ENCODE assay signal across 11 cellular contexts in genomic region chr1:150610576-150610975, GRCh38. TPM values are rescaled to one million over a fixed set of nuclear protein-coding genes. Genes with fewer than 3 reads are reported as not detected.
DNase-seq lines count a peak whose midpoint lies in the region; TF ChIP-seq lines count a peak whose summit lies in the region.
"Had no signal": no experiment of that assay in that cellular context is flagged by ENCODE, and none has a peak within 500 bp of the region (broad histone marks: within the 10 kb centered on the region; RNA-seq: fewer than 3 reads in every experiment).

No MANE protein-coding gene starts in this region.

- H3K27me3 ChIP-seq in CD4-positive, alpha-beta memory T cell (ENCODE audit: insufficient read depth, low read length): no peaks in the 10 kb centered on the region
- H3K27me3 ChIP-seq in sigmoid colon: no peaks in the 10 kb centered on the region

- peaks cover 52% of the 10 kb centered on the region for H3K4me1 ChIP-seq in CD4-positive, alpha-beta memory T cell (ENCODE audit: insufficient read depth, low read length)
- peaks cover 0 to 58% (median 51%) of the 10 kb centered on the region in 4 donors for H3K4me1 ChIP-seq in sigmoid colon

- DNase-seq in CD4-positive, alpha-beta memory T cell: no peak
- no peak for DNase-seq in RWPE1 (ENCODE audit: low spot score)
- DNase-seq in epithelial cell of prostate (ENCODE audit: low read depth, low spot score): no peak
- no peak for DNase-seq in sigmoid colon
- no peak for DNase-seq in NCI-H524 treated with DMSO at 0.1 percent for 48 hours (lab: John Stamatoyannopoulos, UW)
- DNase-seq in T1000 (lab: John Stamatoyannopoulos, UW): no peak
- DNase-seq in GM03348 (ENCODE audit: low spot score): no peak
- no peak for DNase-seq in type B pancreatic cell (ENCODE audit: extremely low spot score, unreplicated experiment)
- DNase-seq: activated effector memory CD4-positive, alpha-beta T cell treated with anti-CD3 and anti-CD28 coated beads, Interleukin-2, amount 50 U/mL, for 16 hours; NCI-H1694 treated with DMSO at 0.1 percent for 48 hours; nephron progenitor cell had no signal

- H3K4me3 Mint-ChIP-seq in CD4-positive, alpha-beta memory T cell: peak overlapping the region in 1 of 8 donors; percentile 63
- no peak overlapping the region for H3K4me3 Mint-ChIP-seq in type B pancreatic cell
- H3K4me3 Mint-ChIP-seq: nephron progenitor cell had no signal

- no peaks in the 10 kb centered on the region for H3K9me3 Mint-ChIP-seq in CD4-positive, alpha-beta memory T cell
- no peaks in the 10 kb centered on the region for H3K9me3 Mint-ChIP-seq in type B pancreatic cell
- H3K9me3 Mint-ChIP-seq: nephron progenitor cell had no signal

- H3K27me3 Mint-ChIP-seq in CD4-positive, alpha-beta memory T cell: no peaks in the 10 kb centered on the region
- H3K27me3 Mint-ChIP-seq in type B pancreatic cell: no peaks in the 10 kb centered on the region

- CTCF ChIA-PET in CD4-positive, alpha-beta memory T cell (lab: Charles Lee; ENCODE audit: partially characterized antibody): interaction anchor here (4.4 to 16.8 kb wide), 2 partner anchors 9 to 48 kb away, joined by 23 to 501 read pairs; no protein-coding TSS in a partner anchor
- CTCF ChIA-PET in RWPE1 (lab: Yijun Ruan, JAX): no interaction called here

- no peak for TF ChIP-seq POLR2A in sigmoid colon (IDR thresholded peaks at IDR 0.05)

- H3K4me3 ChIP-seq in CD4-positive, alpha-beta memory T cell (ENCODE audit: low read length in 2 of 2): no peak overlapping the region
- no peak overlapping the region for H3K4me3 ChIP-seq in sigmoid colon

- peaks cover 32 to 54% (median 39%) of the 10 kb centered on the region in 4 donors for H3K4me1 Mint-ChIP-seq in CD4-positive, alpha-beta memory T cell
- H3K4me1 Mint-ChIP-seq in type B pancreatic cell (ENCODE audit: unreplicated experiment): peaks cover 23% of the 10 kb centered on the region

- no peaks in the 10 kb centered on the region for H3K9me3 ChIP-seq in CD4-positive, alpha-beta memory T cell (ENCODE audit: control insufficient read depth in 1 of 2, low read length in 2 of 2)
- H3K9me3 ChIP-seq in sigmoid colon: no peaks in the 10 kb centered on the region

- H3K27ac Mint-ChIP-seq in CD4-positive, alpha-beta memory T cell: peak overlapping the region; percentile 89 to 100 (median 99)
- no peak overlapping the region for H3K27ac Mint-ChIP-seq in type B pancreatic cell

- intact Hi-C loops in CD4-positive, alpha-beta memory T cell (cut with micrococcal nuclease): loop anchor here (2.0 kb wide), 1 partner anchor 48 kb away; no protein-coding TSS in a partner anchor
- intact Hi-C loops in sigmoid colon (cut with DNase I): loop anchor here (5.0 kb wide), 1 partner anchor 33 kb away; the partner anchor contains the start of gene MCL1

- peak overlapping the region; percentile 94 for H3K27ac ChIP-seq in CD4-positive, alpha-beta memory T cell (ENCODE audit: low read depth, low read length)
- H3K27ac ChIP-seq in RWPE1 (peak overlapping the region; percentile 97), epithelial cell of prostate (peak overlapping the region; percentile 98), sigmoid colon (peak overlapping the region; percentile 69 to 80 (median 75))

- WGBS in sigmoid colon, 2 donors: 91 to 92% methylated on average over 4 of the region's 4 CpGs

- POLR2A ChIA-PET in CD4-positive, alpha-beta memory T cell (lab: Charles Lee; ENCODE audit: partially characterized antibody): interaction anchor here (0.5 to 15.9 kb wide), 7 partner anchors 8 to 247 kb away, joined by 3 to 439 read pairs (median 7); partner anchors contain the start of genes ENSA, MCL1 and RPRD2
- POLR2A ChIA-PET in RWPE1 (lab: Yijun Ruan, JAX; ENCODE audit: low non-redundant PET): no interaction called here

- H3K36me3 Mint-ChIP-seq in CD4-positive, alpha-beta memory T cell: peaks cover 5 to 19% of the 10 kb centered on the region in 2 donors
- peaks cover 15% of the 10 kb centered on the region for H3K36me3 Mint-ChIP-seq in type B pancreatic cell

- TF ChIP-seq CTCF in RWPE1 (conservative IDR thresholded peaks at IDR 0.05; ENCODE audit: low read depth) (no peak), sigmoid colon (IDR thresholded peaks at IDR 0.05) (no peak), type B pancreatic cell (conservative IDR thresholded peaks at IDR 0.05) (no peak)

- H3K36me3 ChIP-seq in CD4-positive, alpha-beta memory T cell (ENCODE audit: insufficient read depth, low read length): no peaks in the 10 kb centered on the region
- H3K36me3 ChIP-seq in sigmoid colon: no peaks in the 10 kb centered on the region

- no peak for TF ChIP-seq EP300 in sigmoid colon (IDR thresholded peaks at IDR 0.05)

RNA-seq across cellular contexts. Expression of gene ENSA, which starts 18.8 kb away (rescaled TPM):
- 100 to 1,000 TPM in 1 of 2 experiments, 10 to 100 TPM in 1; 99.7 to 101 TPM for total RNA-seq in CD4-positive, alpha-beta memory T cell
- 10 to 100 TPM; 52.4 to 55.2 TPM for polyA plus RNA-seq in CD4-positive, alpha-beta memory T cell
- total RNA-seq in sigmoid colon (100 to 1,000 TPM; 114 to 150 (median 129) TPM), type B pancreatic cell (ENCODE audit: low replicate concordance) (153 and 185 TPM in 2 replicates)
- 100 to 1,000 TPM; 181 to 242 (median 217) TPM for polyA plus RNA-seq in sigmoid colon

RNA-seq across cellular contexts. Expression of gene MCL1, which starts 31.2 kb away (rescaled TPM):
- total RNA-seq in CD4-positive, alpha-beta memory T cell: 100 to 1,000 TPM; 314 to 331 TPM
- 100 to 1,000 TPM; 116 to 207 TPM for polyA plus RNA-seq in CD4-positive, alpha-beta memory T cell
- total RNA-seq in sigmoid colon (100 to 1,000 TPM; 159 to 352 (median 212) TPM), type B pancreatic cell (ENCODE audit: low replicate concordance) (187 and 280 TPM in 2 replicates)
- polyA plus RNA-seq in sigmoid colon: 100 to 1,000 TPM; 119 to 194 (median 153) TPM
